In the genomic region with DNA sequence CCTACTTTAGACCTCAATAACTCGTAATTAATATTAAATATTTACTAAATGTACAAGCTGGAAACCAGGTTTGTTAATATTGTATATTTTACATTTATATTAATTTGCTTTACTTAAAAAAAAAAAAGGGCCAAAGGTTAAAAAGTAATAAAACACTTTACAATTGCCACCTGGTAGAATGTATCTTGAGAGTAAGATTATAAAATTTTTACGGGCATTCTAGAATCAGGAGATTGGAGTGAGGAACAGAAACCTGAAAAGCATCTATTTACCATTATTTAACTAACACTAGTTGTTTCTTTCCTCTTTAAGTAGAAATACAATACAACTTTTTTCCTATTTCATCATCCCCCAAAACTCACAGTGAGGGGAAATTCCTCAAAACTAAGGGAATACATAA, we compare ENCODE assay signal across 28 cellular contexts.
"Had no signal": no experiment of that assay in that cellular context is flagged by ENCODE, and none has a peak within 500 bp of the region (broad histone marks: within the 10 kb centered on the region; RNA-seq: fewer than 3 reads in every experiment).

No MANE protein-coding gene starts in this region.

- H3K4me3 ChIP-seq: heart left ventricle, hepatocyte, left lung, lower lobe of right lung, neural progenitor cell, right atrium auricular region, right lobe of liver, suprapubic skin, thoracic aorta, tibial artery, upper lobe of right lung had no signal

- H3K4me3 Mint-ChIP-seq: naive B cell; natural killer cell; nephron progenitor cell; neural progenitor cell; stimulated activated effector memory CD8-positive, alpha-beta T cell treated with anti-CD3 and anti-CD28 coated beads, Interleukin-12 subunit alpha, Interleukin-12 subunit beta, amount 100 ng/mL, for 72 hours; stimulated activated naive CD8-positive, alpha-beta T cell treated with anti-CD3 and anti-CD28 coated beads, Interleukin-15, Interleukin-2, amounts not matched to agents 100 ng/mL and 50 ng/mL, for 24 hours had no signal

- FAIRE-seq: urothelium cell line had no signal

- DNase-seq: heart left ventricle; left cardiac atrium; left lung; lower lobe of right lung; mammary epithelial cell; mesenchymal stem cell; naive B cell; natural killer cell; nephron progenitor cell; occipital lobe; right lobe of liver; stimulated activated CD4-positive, alpha-beta T cell treated with anti-CD3 and anti-CD28 coated beads, Interleukin-12 subunit alpha, Interleukin-12 subunit beta, amount 100 ng/mL, for 4 hours; stimulated activated CD4-positive, alpha-beta T cell treated with anti-CD3 and anti-CD28 coated beads, Interleukin-15, amount 100 ng/mL, for 24 hours; stimulated activated CD4-positive, alpha-beta T cell treated with anti-CD3 and anti-CD28 coated beads, Interleukin-2, amount 100 ng/mL, for 24 hours; stimulated activated CD4-positive, alpha-beta T cell treated with anti-CD3 and anti-CD28 coated beads, Interleukin-4, amount 100 ng/mL, for 1 hour; stimulated activated naive CD4-positive, alpha-beta T cell; tibial artery; upper lobe of right lung had no signal

- H3K27me3 ChIP-seq: heart left ventricle, hepatocyte, left lung, neural progenitor cell, neutrophil, right atrium auricular region, right lobe of liver, suprapubic skin, tibial artery, upper lobe of right lung had no signal

- H3K27ac ChIP-seq: heart left ventricle, hepatocyte, left lung, lower lobe of right lung, neural progenitor cell, neutrophil, parathyroid adenoma, right lobe of liver, suprapubic skin, thoracic aorta, tibial artery, upper lobe of right lung had no signal

- H3K9me3 Mint-ChIP-seq: nephron progenitor cell; neural progenitor cell; stimulated activated effector memory CD8-positive, alpha-beta T cell treated with anti-CD3 and anti-CD28 coated beads, Interleukin-12 subunit alpha, Interleukin-12 subunit beta, amount 100 ng/mL, for 72 hours; stimulated activated naive CD8-positive, alpha-beta T cell treated with anti-CD3 and anti-CD28 coated beads, Interleukin-15, Interleukin-2, amounts not matched to agents 100 ng/mL and 50 ng/mL, for 24 hours had no signal

- H3K4me1 ChIP-seq: heart left ventricle, left lung, lower lobe of right lung, neural progenitor cell, parathyroid adenoma, right atrium auricular region, right lobe of liver, suprapubic skin, tibial artery, upper lobe of right lung had no signal

- H3K9me3 ChIP-seq: left lung, lower lobe of right lung, neutrophil, right atrium auricular region, right lobe of liver, suprapubic skin, thoracic aorta, tibial artery, upper lobe of right lung had no signal

- H3K36me3 ChIP-seq: neural progenitor cell had no signal

- H3K27me3 Mint-ChIP-seq: naive B cell; stimulated activated naive CD8-positive, alpha-beta T cell treated with anti-CD3 and anti-CD28 coated beads, Interleukin-15, Interleukin-2, amounts not matched to agents 100 ng/mL and 50 ng/mL, for 24 hours had no signal

- H3K27ac Mint-ChIP-seq: naive B cell; natural killer cell; nephron progenitor cell; neural progenitor cell; stimulated activated effector memory CD8-positive, alpha-beta T cell treated with anti-CD3 and anti-CD28 coated beads, Interleukin-12 subunit alpha, Interleukin-12 subunit beta, amount 100 ng/mL, for 72 hours; stimulated activated naive CD8-positive, alpha-beta T cell treated with anti-CD3 and anti-CD28 coated beads, Interleukin-15, Interleukin-2, amounts not matched to agents 100 ng/mL and 50 ng/mL, for 24 hours had no signal

- ATAC-seq: left cardiac atrium; left lung; lower lobe of right lung; natural killer cell; right lobe of liver; stimulated activated effector memory CD8-positive, alpha-beta T cell treated with anti-CD3 and anti-CD28 coated beads, Interleukin-12 subunit alpha, Interleukin-12 subunit beta, amount 100 ng/mL, for 72 hours; upper lobe of right lung had no signal

- H3K36me3 Mint-ChIP-seq: natural killer cell had no signal

- H3K4me1 Mint-ChIP-seq: naive B cell; natural killer cell; nephron progenitor cell; neural progenitor cell; stimulated activated effector memory CD8-positive, alpha-beta T cell treated with anti-CD3 and anti-CD28 coated beads, Interleukin-12 subunit alpha, Interleukin-12 subunit beta, amount 100 ng/mL, for 72 hours had no signal
